ENCODE assay signal across 13 cellular contexts in the genomic region with DNA sequence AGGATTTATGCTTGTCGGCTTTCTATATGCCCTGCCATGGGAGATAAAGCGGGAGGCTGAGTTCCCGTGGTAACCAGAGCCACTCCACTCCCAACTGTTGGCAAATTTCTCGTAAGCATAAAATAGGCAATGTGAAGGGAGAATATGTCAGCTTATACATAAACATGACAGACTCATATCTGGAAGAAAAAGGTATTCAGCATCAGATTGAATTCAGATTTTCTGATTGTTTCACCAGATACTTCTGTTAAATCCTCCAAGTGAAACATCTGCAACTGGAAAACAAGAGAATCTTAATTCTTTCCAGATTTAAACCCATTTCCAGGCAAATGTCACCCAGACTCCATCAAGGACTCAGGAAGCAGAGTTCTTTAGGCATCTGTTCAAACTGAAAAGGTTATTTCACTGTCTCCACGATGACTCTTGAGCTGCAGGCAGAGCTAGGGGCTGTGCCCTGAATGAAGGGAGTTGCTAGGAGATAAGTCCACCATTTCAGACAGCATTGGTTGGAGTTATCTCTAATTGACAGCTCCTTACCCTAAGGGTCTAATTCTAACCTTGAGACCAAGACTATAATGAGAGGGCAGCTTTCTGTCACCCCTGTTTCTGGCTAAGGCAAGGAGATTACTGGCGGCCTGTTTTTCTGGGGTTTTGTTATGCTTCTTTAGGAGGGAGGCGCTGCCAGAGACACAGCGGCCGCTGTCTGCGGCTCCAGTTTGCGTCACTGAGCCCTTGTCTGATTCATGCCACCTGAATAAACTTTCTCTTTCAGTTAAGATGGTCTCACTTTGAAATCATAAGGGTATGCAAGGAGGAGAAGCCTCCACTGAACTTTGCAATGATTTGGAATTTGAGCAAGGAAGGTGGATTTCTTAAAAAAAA.
A peak's percentile ranks its signal among the peaks of the same experiment; 100 is the strongest.
DNase-seq lines count a peak whose midpoint lies in the region; ATAC-seq and TF ChIP-seq lines count a peak whose summit lies in the region.
"Had no signal": no experiment of that assay in that cellular context is flagged by ENCODE, and none has a peak within 500 bp of the region (broad histone marks: within the 10 kb centered on the region; RNA-seq: fewer than 3 reads in every experiment).

No MANE protein-coding gene starts in this region.

- H3K27me3 ChIP-seq in ovary = no peaks in the 10 kb centered on the region

- intact Hi-C loops in ovary (cut with DNase I) = no loop called here

- no peak for TF ChIP-seq POLR2A in ovary (IDR thresholded peaks at IDR 0.05)

- no peak overlapping the region for H3K27ac Mint-ChIP-seq in natural killer cell treated with Interleukin-12 subunit alpha and Interleukin-12 subunit beta and Interleukin-15 and Interleukin-18, amount 100 ng/mL, for 72 hours

- no peaks in the 10 kb centered on the region for H3K36me3 Mint-ChIP-seq in natural killer cell treated with Interleukin-12 subunit alpha and Interleukin-12 subunit beta and Interleukin-15 and Interleukin-18, amount 100 ng/mL, for 72 hours

- peaks cover 3% of the 10 kb centered on the region for H3K9me3 Mint-ChIP-seq in natural killer cell treated with Interleukin-12 subunit alpha and Interleukin-12 subunit beta and Interleukin-15 and Interleukin-18, amount 100 ng/mL, for 72 hours

- H3K4me1 Mint-ChIP-seq in natural killer cell treated with Interleukin-12 subunit alpha and Interleukin-12 subunit beta and Interleukin-15 and Interleukin-18, amount 100 ng/mL, for 72 hours (ENCODE audit: low read depth in 2 of 2) = no peaks in the 10 kb centered on the region

- no peak overlapping the region for H3K4me3 Mint-ChIP-seq in natural killer cell treated with Interleukin-12 subunit alpha and Interleukin-12 subunit beta and Interleukin-15 and Interleukin-18, amount 100 ng/mL, for 72 hours

- peak overlapping the region in 1 of 2 donors; percentile 54 for H3K27ac ChIP-seq in ovary
- H3K27ac ChIP-seq: GM23248 had no signal

- H3K4me1 ChIP-seq in ovary (ENCODE audit: insufficient read depth) = peaks cover 6% of the 10 kb centered on the region

- no peak for TF ChIP-seq CTCF in ovary (IDR thresholded peaks at IDR 0.05)

- no peak for TF ChIP-seq EP300 in ovary (IDR thresholded peaks at IDR 0.05)

- H3K36me3 ChIP-seq in ovary = no peaks in the 10 kb centered on the region

- 22 to 37% (median 24%) methylated on average over 11 of the region's 11 CpGs for WGBS in ovary, 3 donors

- H3K4me3 ChIP-seq in ovary = no peak overlapping the region
- H3K4me3 ChIP-seq: GM23248 had no signal

- ATAC-seq in GM18867 (IDR thresholded peaks at IDR 0.05; ENCODE audit: unreplicated experiment) = peak; percentile 43
- no peak for ATAC-seq in natural killer cell treated with Interleukin-12 subunit alpha and Interleukin-12 subunit beta and Interleukin-15 and Interleukin-18, amount 100 ng/mL, for 72 hours

- no peaks in the 10 kb centered on the region for H3K27me3 Mint-ChIP-seq in natural killer cell treated with Interleukin-12 subunit alpha and Interleukin-12 subunit beta and Interleukin-15 and Interleukin-18, amount 100 ng/mL, for 72 hours

- no peaks in the 10 kb centered on the region for H3K9me3 ChIP-seq in ovary

- DNase-seq in NCI-H187 treated with DMSO at 0.1 percent for 48 hours (lab: John Stamatoyannopoulos, UW) (peak; percentile 84), ecto neural progenitor cell (ENCODE audit: low spot score) (peak; percentile 78), ovary (peak; percentile 22 to 62 (median 36)), HuH-7 (ENCODE audit: low spot score) (no peak), activated T-cell treated with anti-CD3 and anti-CD28 coated beads for 4 hours (no peak), NK-92 (lab: John Stamatoyannopoulos, UW; ENCODE audit: unreplicated experiment) (no peak)
- DNase-seq in natural killer cell treated with Interleukin-12 subunit alpha and Interleukin-12 subunit beta and Interleukin-15 and Interleukin-18, amount 100 ng/mL, for 72 hours (ENCODE audit: low spot score) = no peak
- DNase-seq: activated effector memory CD4-positive, alpha-beta T cell treated with anti-CD3 and anti-CD28 coated beads, Interleukin-2, amount 50 U/mL, for 16 hours; erythroblast; GM23248; KG1; T-helper 1 cell had no signal

Comparison
In these comparisons a context has a peak if more than half of its experiments do, and no peak if none do; other contexts are left out.
1. DNase-seq: peak in NCI-H187 treated with DMSO at 0.1 percent for 48 hours (single experiment), ecto neural progenitor cell (single experiment) and ovary (5 of 5); none in HuH-7 (single experiment), natural killer cell treated with Interleukin-12 subunit alpha and Interleukin-12 subunit beta and Interleukin-15 and Interleukin-18, amount 100 ng/mL, for 72 hours (single experiment), activated T-cell treated with anti-CD3 and anti-CD28 coated beads for 4 hours (single experiment) and NK-92 (single experiment).